ENCODE assay signal across 1 cellular context in the genomic region with DNA sequence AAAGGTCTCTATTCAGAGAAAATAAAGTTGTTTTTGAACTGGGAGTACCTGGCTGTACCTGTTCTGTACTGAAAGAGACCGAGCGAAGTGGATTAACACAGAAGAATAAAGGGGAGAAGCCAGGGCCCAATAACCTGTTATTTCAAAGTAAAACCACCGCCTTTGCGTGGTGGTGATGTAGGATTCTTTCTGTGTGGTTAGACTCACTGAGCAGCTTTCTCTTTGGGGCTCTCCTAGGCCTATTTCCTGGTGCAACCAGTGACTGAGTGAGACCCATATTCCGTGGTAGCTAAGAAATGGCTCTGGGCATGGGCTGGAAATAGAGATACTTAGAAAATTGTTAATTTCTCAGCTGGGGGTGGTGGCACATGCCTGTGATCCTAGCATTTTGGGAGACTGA.
TF ChIP-seq lines count a peak whose summit lies in the region.

No MANE protein-coding gene starts in this region.

TF ChIP-seq in GM23338, 12 proteins besides CTCF, POLR2A, EP300 and RAD21 (continued from another document):
- no peak for TF ChIP-seq ZNF462 (CRISPR knock-in tag; IDR thresholded peaks at IDR 0.05)
